ENCODE assay signal across 20 cellular contexts in the genomic region with DNA sequence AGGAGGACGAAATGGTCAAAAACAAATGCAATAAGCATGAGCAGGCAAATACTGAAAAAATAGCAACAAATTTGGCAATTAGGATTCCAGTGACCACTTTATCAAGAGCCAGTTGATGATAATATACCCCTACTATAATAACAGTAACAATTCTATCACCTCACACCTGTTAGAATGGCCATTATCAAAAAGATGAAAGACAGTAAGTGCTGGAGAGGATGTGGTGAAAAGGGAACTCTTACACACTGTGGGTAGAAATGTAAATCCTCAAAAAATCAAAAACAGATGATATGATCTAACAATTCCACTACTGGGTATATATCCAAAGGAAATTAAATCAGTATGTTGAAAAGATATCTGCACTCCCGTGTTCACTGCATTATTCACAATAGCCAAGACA.
DNase-seq lines count a peak whose midpoint lies in the region; ATAC-seq, FAIRE-seq and TF ChIP-seq lines count a peak whose summit lies in the region.
"Had no signal": no experiment of that assay in that cellular context is flagged by ENCODE, and none has a peak within 500 bp of the region (broad histone marks: within the 10 kb centered on the region; RNA-seq: fewer than 3 reads in every experiment).

No MANE protein-coding gene starts in this region.

- peaks cover 36% of the 10 kb centered on the region for H3K4me1 Mint-ChIP-seq in activated CD8-positive, alpha-beta T cell treated with anti-CD3 and anti-CD28 coated beads for 36 hours (ENCODE audit: low read depth)
- peaks cover 25% of the 10 kb centered on the region for H3K4me1 Mint-ChIP-seq in activated CD8-positive, alpha-beta T cell treated with anti-CD3 and anti-CD28 coated beads, Interleukin-2, amount 10 ng/mL, durations not matched to agents 7 days and 5 days (ENCODE audit: low read depth)
- H3K4me1 Mint-ChIP-seq: B cell, GM23338 had no signal

- H3K36me3 ChIP-seq in DND-41 (ENCODE audit: insufficient read depth, low read length) (no peaks in the 10 kb centered on the region), GM12878 (ENCODE audit: control insufficient read depth in 2 of 2, insufficient read depth in 2 of 2, low read length in 1 of 2) (no peaks in the 10 kb centered on the region)

- BruUV-seq in GM12878 (replicated peaks; lab: Mats Ljungman, UMichigan): no TSS peak

- H4K20me1 ChIP-seq in DND-41 (ENCODE audit: insufficient read depth, low read length): no peaks in the 10 kb centered on the region
- no peaks in the 10 kb centered on the region for H4K20me1 ChIP-seq in GM12878 (ENCODE audit: control insufficient read depth, insufficient read depth)
- H4K20me1 ChIP-seq: BLaER1 treated with 17β-estradiol and CSF1 and Interleukin-3, amounts not matched to agents 10 nM and 100 nM had no signal

- H3K9me3 Mint-ChIP-seq in activated CD8-positive, alpha-beta T cell treated with anti-CD3 and anti-CD28 coated beads for 36 hours: peaks cover 3% of the 10 kb centered on the region
- no peaks in the 10 kb centered on the region for H3K9me3 Mint-ChIP-seq in activated CD8-positive, alpha-beta T cell treated with anti-CD3 and anti-CD28 coated beads, Interleukin-2, amount 10 ng/mL, durations not matched to agents 7 days and 5 days (ENCODE audit: insufficient read depth)
- H3K9me3 Mint-ChIP-seq: CD8-positive, alpha-beta T cell; GM23338; HFFc6 had no signal

- H3K79me2 ChIP-seq in DND-41 (ENCODE audit: insufficient read depth, low read length) (no peaks in the 10 kb centered on the region), GM12878 (ENCODE audit: control insufficient read depth, insufficient read depth, low read length) (no peaks in the 10 kb centered on the region)

- 96% methylated on average over 2 of the region's 2 CpGs for WGBS in GM12878 (ENCODE audit: insufficient coverage, insufficient replicate concordance, low lambda C conversion rate, missing lambda C conversion rate)

- TF ChIP-seq CTCF in activated CD8-positive, alpha-beta T cell treated with anti-CD3 and anti-CD28 coated beads for 36 hours (IDR thresholded peaks at IDR 0.05): no peak
- no peak for TF ChIP-seq CTCF in DND-41 (IDR thresholded peaks at IDR 0.05; ENCODE audit: borderline replicate concordance, extremely low read depth, low read length, poor library complexity, severe bottlenecking)
- no peak for TF ChIP-seq CTCF in GM12878 (IDR thresholded peaks at IDR 0.05 in 2 of 3, conservative IDR thresholded peaks at IDR 0.05 in 1 of 3; ENCODE audit: control insufficient read depth in 2 of 3, extremely low read depth in 1 of 3, insufficient read depth in 1 of 3, low read depth in 3 of 3, low read length in 3 of 3)

- RAD21 ChIA-PET in GM12878 (lab: Charles Lee; ENCODE audit: unreplicated experiment): interaction anchor here (1.3 to 2.4 kb wide), 2 partner anchors 141 to 291 kb away, joined by 4 to 7 read pairs; no protein-coding TSS in a partner anchor

- H3K27ac ChIP-seq in DND-41 (ENCODE audit: low read length) (peak overlapping the region; percentile 20; the same call in 1 of the 2 replicates), GM12878 (ENCODE audit: control insufficient read depth, insufficient read depth) (no peak overlapping the region)
- H3K27ac ChIP-seq: BLaER1 treated with 17β-estradiol and CSF1 and Interleukin-3, amounts not matched to agents 10 nM and 100 nM had no signal

- in situ Hi-C loops in GM12878 (cut with MboI): loop anchor here (5.0 to 25.0 kb wide), 3 partner anchors 139 to 1089 kb away; partner anchors contain the start of gene CDC7

- no peaks in the 10 kb centered on the region for H3K27me3 Mint-ChIP-seq in activated CD8-positive, alpha-beta T cell treated with anti-CD3 and anti-CD28 coated beads for 36 hours
- no peaks in the 10 kb centered on the region for H3K27me3 Mint-ChIP-seq in activated CD8-positive, alpha-beta T cell treated with anti-CD3 and anti-CD28 coated beads, Interleukin-2, amount 10 ng/mL, durations not matched to agents 7 days and 5 days (ENCODE audit: low read depth)
- H3K27me3 Mint-ChIP-seq: B cell had no signal

- no peak overlapping the region for H3K4me3 Mint-ChIP-seq in activated CD8-positive, alpha-beta T cell treated with anti-CD3 and anti-CD28 coated beads for 36 hours
- H3K4me3 Mint-ChIP-seq in activated CD8-positive, alpha-beta T cell treated with anti-CD3 and anti-CD28 coated beads, Interleukin-2, amount 10 ng/mL, durations not matched to agents 7 days and 5 days: no peak overlapping the region
- H3K4me3 Mint-ChIP-seq: B cell; CD8-positive, alpha-beta T cell; GM23338; HFFc6 had no signal

- H3K4me2 ChIP-seq in DND-41 (ENCODE audit: insufficient read depth, low read length) (no peak overlapping the region), GM12878 (ENCODE audit: control insufficient read depth, insufficient read depth) (no peak overlapping the region)
- H3K4me2 ChIP-seq: BLaER1 treated with 17β-estradiol and CSF1 and Interleukin-3, amounts not matched to agents 10 nM and 100 nM; GM23338 had no signal

- TF ChIP-seq POLR2A in GM12878 (IDR thresholded peaks at IDR 0.05; ENCODE audit: low read depth, low read length): no peak

- CTCF ChIA-PET in activated CD8-positive, alpha-beta T cell treated with anti-CD3 and anti-CD28 coated beads for 36 hours (lab: Charles Lee): interaction anchor here (1.5 to 3.0 kb wide), 2 partner anchors 115 to 282 kb away, joined by 4 to 10 read pairs; partner anchors contain the start of gene GFI1
- CTCF ChIA-PET in activated CD8-positive, alpha-beta T cell treated with anti-CD3 and anti-CD28 coated beads, Interleukin-2, amount 10 ng/mL, durations not matched to agents 7 days and 5 days (lab: Charles Lee): interaction anchor here (1.0 to 1.8 kb wide), 3 partner anchors 96 to 290 kb away, joined by 3 to 8 read pairs (median 5); no protein-coding TSS in a partner anchor
- CTCF ChIA-PET in GM12878 (lab: Yijun Ruan, JAX): interaction anchor here (0.6 to 6.2 kb wide), 4 partner anchors 114 to 297 kb away, joined by 3 to 48 read pairs (median 4); partner anchors contain the start of gene GFI1

- POLR2A ChIA-PET in activated CD8-positive, alpha-beta T cell treated with anti-CD3 and anti-CD28 coated beads for 36 hours (lab: Charles Lee): interaction anchor here (1.5 kb wide), 1 partner anchor 115 kb away, joined by 3 read pairs; the partner anchor contains the start of gene GFI1
- POLR2A ChIA-PET in activated CD8-positive, alpha-beta T cell treated with anti-CD3 and anti-CD28 coated beads, Interleukin-2, amount 10 ng/mL, durations not matched to agents 7 days and 5 days (lab: Charles Lee): interaction anchor here (2.3 kb wide), 1 partner anchor 116 kb away, joined by 8 read pairs; no protein-coding TSS in a partner anchor
- POLR2A ChIA-PET in GM12878 (lab: Charles Lee): no interaction called here

- FAIRE-seq in GM12878 (lab: Jason Lieb, UNC): peak; percentile 47
- FAIRE-seq: H54, HTR-8/SVneo had no signal

- H3K9ac ChIP-seq in DND-41 (ENCODE audit: low read depth, low read length) (no peak overlapping the region), GM12878 (ENCODE audit: control insufficient read depth, insufficient read depth, low read length) (no peak overlapping the region)
- H3K9ac ChIP-seq: BLaER1 treated with 17β-estradiol and CSF1 and Interleukin-3, amounts not matched to agents 10 nM and 100 nM had no signal

- intact Hi-C loops in activated CD8-positive, alpha-beta T cell treated with anti-CD3 and anti-CD28 coated beads for 36 hours (cut with micrococcal nuclease): no loop called here
- intact Hi-C loops in GM12878 (cut with micrococcal nuclease; ENCODE audit: unreplicated experiment): no loop called here

- no peak overlapping the region for H3K4me3 ChIP-seq in DND-41 (ENCODE audit: low read depth in 1 of 2, low read length in 2 of 2)
- H3K4me3 ChIP-seq in GM12878: no peak overlapping the region
- H3K4me3 ChIP-seq: BLaER1 treated with 17β-estradiol and CSF1 and Interleukin-3, amounts not matched to agents 10 nM and 100 nM; GM23338 had no signal

- no peak for TF ChIP-seq EP300 in GM12878 (IDR thresholded peaks at IDR 0.05; ENCODE audit: borderline replicate concordance in 1 of 2, control insufficient read depth in 1 of 2, low read depth in 2 of 2, low read length in 2 of 2)

- SMC1A ChIA-PET in GM12878 (lab: Charles Lee; ENCODE audit: uncharacterized antibody, unreplicated experiment): interaction anchor here (0.9 to 1.9 kb wide), 5 partner anchors 63 to 293 kb away, joined by 3 to 10 read pairs (median 3); no protein-coding TSS in a partner anchor

- H3K9me3 ChIP-seq in DND-41 (ENCODE audit: insufficient read depth, low read length, severe bottlenecking) (no peaks in the 10 kb centered on the region), GM12878 (replicated peaks; ENCODE audit: control insufficient read depth, insufficient read depth, low read length) (no peaks in the 10 kb centered on the region)
- H3K9me3 ChIP-seq: BLaER1 treated with 17β-estradiol and CSF1 and Interleukin-3, amounts not matched to agents 10 nM and 100 nM had no signal

- no peaks in the 10 kb centered on the region for H3K27me3 ChIP-seq in DND-41 (ENCODE audit: insufficient read depth, low read length, poor library complexity)
- no peaks in the 10 kb centered on the region for H3K27me3 ChIP-seq in GM12878 (replicated peaks in 1 of 2; ENCODE audit: control insufficient read depth in 2 of 2, insufficient read depth in 2 of 2, low read length in 1 of 2)
- H3K27me3 ChIP-seq: BLaER1 treated with 17β-estradiol and CSF1 and Interleukin-3, amounts not matched to agents 10 nM and 100 nM had no signal

- TF ChIP-seq RAD21 in GM12878 (IDR thresholded peaks at IDR 0.05; ENCODE audit: insufficient read depth, low read depth, low read length): no peak

- H2AFZ ChIP-seq in DND-41 (ENCODE audit: low read depth, low read length) (no peak overlapping the region), GM12878 (ENCODE audit: control insufficient read depth, low read depth, low read length) (no peak overlapping the region)
- H2AFZ ChIP-seq: GM23338 had no signal

- no peak overlapping the region for H3K27ac Mint-ChIP-seq in activated CD8-positive, alpha-beta T cell treated with anti-CD3 and anti-CD28 coated beads for 36 hours
- no peak overlapping the region for H3K27ac Mint-ChIP-seq in activated CD8-positive, alpha-beta T cell treated with anti-CD3 and anti-CD28 coated beads, Interleukin-2, amount 10 ng/mL, durations not matched to agents 7 days and 5 days
- H3K27ac Mint-ChIP-seq: B cell; CD8-positive, alpha-beta T cell; GM23338; HFFc6 had no signal

- peak; percentile 39 for ATAC-seq in activated CD8-positive, alpha-beta T cell treated with anti-CD3 and anti-CD28 coated beads for 36 hours
- no peak for ATAC-seq in activated CD8-positive, alpha-beta T cell treated with anti-CD3 and anti-CD28 coated beads, Interleukin-2, amount 10 ng/mL, durations not matched to agents 7 days and 5 days
- ATAC-seq in DND-41 (ENCODE audit: insufficient read depth, low read depth): peak; percentile 71
- no peak for ATAC-seq in GM12878
- ATAC-seq: CD8-positive, alpha-beta T cell; GM23338 had no signal

- H3K4me1 ChIP-seq in DND-41 (ENCODE audit: insufficient read depth, low read length) (peaks cover 15% of the 10 kb centered on the region), GM12878 (ENCODE audit: control insufficient read depth, insufficient read depth, low read length) (no peaks in the 10 kb centered on the region)
- H3K4me1 ChIP-seq: BLaER1 treated with 17β-estradiol and CSF1 and Interleukin-3, amounts not matched to agents 10 nM and 100 nM had no signal

- H3K36me3 Mint-ChIP-seq in activated CD8-positive, alpha-beta T cell treated with anti-CD3 and anti-CD28 coated beads for 36 hours (ENCODE audit: low read depth): peaks cover 3% of the 10 kb centered on the region
- H3K36me3 Mint-ChIP-seq in activated CD8-positive, alpha-beta T cell treated with anti-CD3 and anti-CD28 coated beads, Interleukin-2, amount 10 ng/mL, durations not matched to agents 7 days and 5 days (ENCODE audit: low read depth): no peaks in the 10 kb centered on the region
- H3K36me3 Mint-ChIP-seq: CD8-positive, alpha-beta T cell had no signal

- DNase-seq in activated CD8-positive, alpha-beta T cell treated with anti-CD3 and anti-CD28 coated beads for 36 hours: no peak
- no peak for DNase-seq in activated CD8-positive, alpha-beta T cell treated with anti-CD3 and anti-CD28 coated beads, Interleukin-2, amount 10 ng/mL, durations not matched to agents 7 days and 5 days
- DNase-seq in DND-41 (no peak), GM12878 (ENCODE audit: low read depth, low spot score) (no peak), fibroblast of peridontal ligament (ENCODE audit: extremely low read depth) (peak; percentile 55), NCI-H146 treated with DMSO at 0.1 percent for 48 hours (lab: John Stamatoyannopoulos, UW; ENCODE audit: unreplicated experiment) (no peak)
- DNase-seq in activated CD4-positive, CD25-positive, alpha-beta regulatory T cell treated with anti-CD3 and anti-CD28 coated beads, Interleukin-2, amount 50 U/mL, for 72 hours: no peak
- DNase-seq: 8988T; Calu3; CD8-positive, alpha-beta T cell; DMS79 treated with DMSO at 0.1 percent for 48 hours; EL; HCEC 1CT; HFFc6; IMR-90 had no signal

Comparison
In these comparisons a context has a peak if more than half of its experiments do, and no peak if none do; other contexts are left out.
1. ATAC-seq: peak in activated CD8-positive, alpha-beta T cell treated with anti-CD3 and anti-CD28 coated beads for 36 hours (single experiment) and DND-41 (single experiment); none in activated CD8-positive, alpha-beta T cell treated with anti-CD3 and anti-CD28 coated beads, Interleukin-2, amount 10 ng/mL, durations not matched to agents 7 days and 5 days (single experiment) and GM12878 (single experiment).